ENCODE assay signal across 8 cellular contexts in genomic region chr3:136752327-136753111, GRCh38. TPM values are rescaled to one million over a fixed set of nuclear protein-coding genes. Genes with fewer than 3 reads are reported as not detected.
DNase-seq lines count a peak whose midpoint lies in the region; ATAC-seq and TF ChIP-seq lines count a peak whose summit lies in the region.

Gene STAG1, minus strand, starts transcription at chr3:136752378. Its CDS starts 121,480 bp downstream, at chr3:136630898.

- H3K4me1 ChIP-seq in muscle layer of duodenum (ENCODE audit: control insufficient read depth in 1 of 2, insufficient read depth in 2 of 2, low read length in 2 of 2) = peaks cover 19 to 21% of the 10 kb centered on the region in 2 donors

- no peaks in the 10 kb centered on the region for H3K36me3 Mint-ChIP-seq in activated T-cell treated with anti-CD3 and anti-CD28 coated beads, Interleukin-2, amount 50 U/mL, for 4 hours (ENCODE audit: insufficient read depth)

- no peaks in the 10 kb centered on the region for H3K27me3 Mint-ChIP-seq in activated T-cell treated with anti-CD3 and anti-CD28 coated beads, Interleukin-2, amount 50 U/mL, for 4 hours (ENCODE audit: low read depth)

- peak within 1 kb of the TSS; percentile 92 for H3K4me3 Mint-ChIP-seq in activated T-cell treated with anti-CD3 and anti-CD28 coated beads, Interleukin-2, amount 50 U/mL, for 4 hours

- H3K9me3 Mint-ChIP-seq in activated T-cell treated with anti-CD3 and anti-CD28 coated beads, Interleukin-2, amount 50 U/mL, for 4 hours = no peaks in the 10 kb centered on the region

- H3K4me3 ChIP-seq in muscle layer of duodenum (ENCODE audit: low read depth in 1 of 2, low read length in 2 of 2) = peak within 1 kb of the TSS; percentile 73 to 94

- H3K27ac ChIP-seq in muscle layer of duodenum (ENCODE audit: low read length) = peak within 1 kb of the TSS; percentile 95

- DNase-seq in DMS79 treated with DMSO at 0.1 percent for 48 hours (lab: John Stamatoyannopoulos, UW) (peak; percentile 100), KG1 (lab: John Stamatoyannopoulos, UW) (peak; percentile 95)
- peak; percentile 99 for DNase-seq in activated T-cell treated with anti-CD3 and anti-CD28 coated beads, Interleukin-2, amount 50 U/mL, for 4 hours
- DNase-seq in stimulated activated CD8-positive, alpha-beta memory T cell treated with anti-CD3 and anti-CD28 coated beads, Interleukin-7, amount 100 ng/mL, for 4 hours (ENCODE audit: low read depth in 2 of 2) = peak; percentile 97 to 99

- H3K4me1 Mint-ChIP-seq in activated T-cell treated with anti-CD3 and anti-CD28 coated beads, Interleukin-2, amount 50 U/mL, for 4 hours (ENCODE audit: low read depth) = peaks cover 38% of the 10 kb centered on the region

- peak; percentile 86 for ATAC-seq in GM21723 (IDR thresholded peaks at IDR 0.05; ENCODE audit: unreplicated experiment)
- peak; percentile 87 to 88 for ATAC-seq in activated T-cell treated with anti-CD3 and anti-CD28 coated beads, Interleukin-2, amount 50 U/mL, for 4 hours
- ATAC-seq in esophagus mucosa = peak; percentile 97

- H3K36me3 ChIP-seq in muscle layer of duodenum (ENCODE audit: control insufficient read depth in 1 of 2, insufficient read depth in 2 of 2, low read length in 2 of 2) = peaks cover 0 to 19% of the 10 kb centered on the region in 2 donors

- no peaks in the 10 kb centered on the region for H3K9me3 ChIP-seq in muscle layer of duodenum (ENCODE audit: control insufficient read depth in 1 of 2, low read length in 2 of 2)

- no peaks in the 10 kb centered on the region for H3K27me3 ChIP-seq in muscle layer of duodenum (ENCODE audit: low read depth, low read length)

TF ChIP-seq in PFSK-1, 5 proteins besides CTCF, POLR2A, EP300 and RAD21:
- TF ChIP-seq POLR2AphosphoS5 (IDR thresholded peaks at IDR 0.05; ENCODE audit: low read depth, low read length) = peak; percentile 61; the same call in 1 of the 2 replicates
- TF ChIP-seq TAF1 (IDR thresholded peaks at IDR 0.05; ENCODE audit: borderline replicate concordance, insufficient read depth, low read length) = 0 out of 2 replicates have a peak, but pooled peaks have one; percentile 47
- TF ChIP-seq REST (IDR thresholded peaks at IDR 0.05; ENCODE audit: insufficient read depth in 1 of 2, low read depth in 2 of 2, low read length in 2 of 2) = 0 out of 4 replicates have a peak, but pooled peaks of 1 of the 2 experiments have one; percentile 10
- peak; percentile 97 for TF ChIP-seq FOXP2 (optimal IDR thresholded peaks at IDR 0.05; ENCODE audit: borderline replicate concordance, extremely low read depth, extremely low read length, insufficient read depth)
- TF ChIP-seq SIN3A (IDR thresholded peaks at IDR 0.05; ENCODE audit: borderline replicate concordance, insufficient read depth, low read length) = 0 out of 2 replicates have a peak, but pooled peaks have one; percentile 29

RNA-seq across cellular contexts. Expression of gene STAG1, which starts in this region (rescaled TPM):
- 6.3 TPM for polyA plus RNA-seq in PFSK-1 (2012; ENCODE audit: insufficient read length, low read depth)
- 10 to 100 TPM; 44.6 to 46.2 (median 44.6) TPM for total RNA-seq in activated T-cell treated with anti-CD3 and anti-CD28 coated beads, Interleukin-2, amount 50 U/mL, for 4 hours
- total RNA-seq in esophagus mucosa = 19.3 TPM

Comparison
In these comparisons a context has a peak if more than half of its experiments do, and no peak if none do; other contexts are left out.
1. Peak in every context shown above with its lines: DNase-seq, ATAC-seq, H3K4me3 ChIP-seq and H3K27ac ChIP-seq.